Comparison of ENCODE assay signal across 8 cellular contexts in genomic region chr19:51593969-51594773, GRCh38. TPM values are rescaled to one million over a fixed set of nuclear protein-coding genes. Genes with fewer than 3 reads are reported as not detected.
DNase-seq lines count a peak whose midpoint lies in the region; TF ChIP-seq lines count a peak whose summit lies in the region.

No MANE protein-coding gene starts in this region.

- H3K36me3 ChIP-seq in H7 (replicated peaks; ENCODE audit: control insufficient read depth, insufficient read depth, low read length), result no peaks in the 10 kb centered on the region; the same call in 1 of the 2 replicates

- H3K4me1 Mint-ChIP-seq in nephron progenitor cell, result peaks cover 20% of the 10 kb centered on the region
- peaks cover 23% of the 10 kb centered on the region for H3K4me1 Mint-ChIP-seq in stimulated activated naive CD8-positive, alpha-beta T cell treated with anti-CD3 and anti-CD28 coated beads, Interleukin-15, Interleukin-2, amounts not matched to agents 100 ng/mL and 50 ng/mL, for 24 hours (ENCODE audit: low read depth)

- peak overlapping the region; percentile 71 for H3K27ac Mint-ChIP-seq in nephron progenitor cell
- H3K27ac Mint-ChIP-seq in stimulated activated naive CD8-positive, alpha-beta T cell treated with anti-CD3 and anti-CD28 coated beads, Interleukin-15, Interleukin-2, amounts not matched to agents 100 ng/mL and 50 ng/mL, for 24 hours, result peak overlapping the region; percentile 89

- peak overlapping the region; percentile 67 for H3K4me3 ChIP-seq in H7 (ENCODE audit: insufficient read depth, low read depth, low read length)
- peak overlapping the region; percentile 71 for H3K4me3 ChIP-seq in fibroblast of villous mesenchyme (ENCODE audit: low read depth, low read length)

- peak; percentile 96 for DNase-seq in EL
- peak; percentile 97 for DNase-seq in H7
- peak; percentile 96 for DNase-seq in M059J (ENCODE audit: low read depth)
- DNase-seq in SHP77 treated with DMSO at 0.1 percent for 48 hours (lab: John Stamatoyannopoulos, UW), result peak; percentile 90
- DNase-seq in activated gamma-delta T cell treated with Interleukin-2 at 50 U/mL for 16 hours, result peak; percentile 97
- DNase-seq in fibroblast of villous mesenchyme (ENCODE audit: low read depth), result peak; percentile 97
- DNase-seq in nephron progenitor cell, result peak; percentile 98

- peaks cover 19% of the 10 kb centered on the region for H3K36me3 Mint-ChIP-seq in nephron progenitor cell (ENCODE audit: low read depth)
- peaks cover 13% of the 10 kb centered on the region for H3K36me3 Mint-ChIP-seq in stimulated activated naive CD8-positive, alpha-beta T cell treated with anti-CD3 and anti-CD28 coated beads, Interleukin-15, Interleukin-2, amounts not matched to agents 100 ng/mL and 50 ng/mL, for 24 hours (ENCODE audit: low read depth)

- peaks cover 12% of the 10 kb centered on the region for H3K27me3 Mint-ChIP-seq in nephron progenitor cell (ENCODE audit: low read depth, poor library complexity)
- H3K27me3 Mint-ChIP-seq in stimulated activated naive CD8-positive, alpha-beta T cell treated with anti-CD3 and anti-CD28 coated beads, Interleukin-15, Interleukin-2, amounts not matched to agents 100 ng/mL and 50 ng/mL, for 24 hours, result peaks cover 5% of the 10 kb centered on the region

- H3K9me3 Mint-ChIP-seq in nephron progenitor cell, result peaks cover 33% of the 10 kb centered on the region
- H3K9me3 Mint-ChIP-seq in stimulated activated naive CD8-positive, alpha-beta T cell treated with anti-CD3 and anti-CD28 coated beads, Interleukin-15, Interleukin-2, amounts not matched to agents 100 ng/mL and 50 ng/mL, for 24 hours, result peaks cover 9% of the 10 kb centered on the region

- TF ChIP-seq CTCF in fibroblast of villous mesenchyme (IDR thresholded peaks at IDR 0.05; ENCODE audit: insufficient read depth, low read depth, low read length) (no peak), nephron progenitor cell (IDR thresholded peaks at IDR 0.05) (no peak)

- H3K27me3 ChIP-seq in H7 (ENCODE audit: control insufficient read depth, insufficient read depth, low read length), result no peaks in the 10 kb centered on the region; the same call in 1 of the 2 replicates

- H3K4me3 Mint-ChIP-seq in nephron progenitor cell, result peak overlapping the region; percentile 93
- H3K4me3 Mint-ChIP-seq in stimulated activated naive CD8-positive, alpha-beta T cell treated with anti-CD3 and anti-CD28 coated beads, Interleukin-15, Interleukin-2, amounts not matched to agents 100 ng/mL and 50 ng/mL, for 24 hours, result peak overlapping the region; percentile 97

RNA-seq across cellular contexts. Expression of gene ZNF175, which starts 23.1 kb away (rescaled TPM):
- 2.4 and 3.0 TPM in 2 replicates for total RNA-seq in H7 (2014; rRNA removed; shearing (Covaris generic))
- 4.5 and 7.1 TPM in 2 replicates for total RNA-seq in M059J (2014; rRNA removed; shearing (Covaris generic))
- 5.5 and 9.9 TPM in 2 replicates for total RNA-seq in fibroblast of villous mesenchyme

RNA-seq across cellular contexts. Expression of gene SIGLEC5, which starts 36.0 kb away (rescaled TPM):
- not detected in 2 replicates for total RNA-seq in H7 (2014; rRNA removed; shearing (Covaris generic))
- not detected in 2 replicates for total RNA-seq in M059J (2014; rRNA removed; shearing (Covaris generic))
- total RNA-seq in fibroblast of villous mesenchyme, result not detected in 2 replicates

RNA-seq across cellular contexts. Expression of gene SIGLEC14, which starts 52.5 kb away (rescaled TPM):
- not detected in 2 replicates for total RNA-seq in H7 (2014; rRNA removed; shearing (Covaris generic))
- total RNA-seq in M059J (2014; rRNA removed; shearing (Covaris generic)), result not detected in 2 replicates
- not detected in 2 replicates for total RNA-seq in fibroblast of villous mesenchyme

Comparison
In these comparisons a context has a peak if more than half of its experiments do, and no peak if none do; other contexts are left out.
1. Peak in every context shown above with its lines: DNase-seq and H3K4me3 ChIP-seq.